In the genomic region with DNA sequence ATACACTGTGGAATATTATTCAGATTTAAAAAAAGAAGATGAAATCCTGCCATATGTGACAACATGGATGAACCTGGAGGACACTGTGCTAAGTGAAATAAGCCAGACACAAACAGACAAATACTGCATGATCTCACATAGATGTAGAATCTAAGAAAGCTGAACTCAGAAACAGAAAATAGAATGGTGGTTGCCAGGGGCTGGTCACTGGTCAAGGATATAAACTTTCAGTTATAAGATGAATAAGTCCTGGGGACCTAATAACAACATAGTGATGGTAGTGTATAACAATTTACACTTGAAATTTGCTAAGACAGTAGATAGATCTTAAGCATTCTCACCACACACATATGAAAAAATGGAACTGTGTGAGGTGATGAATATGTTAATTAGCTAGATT, we compare ENCODE assay signal across 23 cellular contexts.
"Had no signal": no experiment of that assay in that cellular context is flagged by ENCODE, and none has a peak within 500 bp of the region (broad histone marks: within the 10 kb centered on the region; RNA-seq: fewer than 3 reads in every experiment).

No MANE protein-coding gene starts in this region.

- H3K4me2 ChIP-seq: SK-N-SH had no signal

- H3K27me3 ChIP-seq: Peyer's patch, SJCRH30 had no signal

- H3K9ac ChIP-seq: SK-N-SH had no signal

- DNase-seq: activated CD4-positive, alpha-beta memory T cell treated with anti-CD3 and anti-CD28 coated beads for 36 hours; activated CD4-positive, alpha-beta T cell treated with anti-CD3 and anti-CD28 coated beads, Interleukin-2, amount 10 ng/mL, durations not matched to agents 7 days and 5 days; activated CD4-positive, CD25-positive, alpha-beta regulatory T cell; activated CD8-positive, alpha-beta memory T cell treated with anti-CD3 and anti-CD28 coated beads for 24 hours; activated gamma-delta T cell; activated naive CD4-positive, alpha-beta T cell treated with anti-CD3 and anti-CD28 coated beads for 36 hours; activated T-cell treated with anti-CD3 and anti-CD28 coated beads, Interleukin-2, amount 50 U/mL, for 4 hours; amygdala; MM.1S; NCI-H1105; NCI-H1436; NCI-H1694 treated with DMSO at 0.1 percent for 48 hours; NCI-H2081; NCI-H510A treated with DMSO at 0.1 percent for 48 hours; NCI-H69; Peyer's patch; Right ventricle myocardium superior; SJCRH30; SK-N-SH; T-helper 1 cell had no signal

- H3K36me3 ChIP-seq: Peyer's patch, SJCRH30 had no signal

- H3K4me1 ChIP-seq: Peyer's patch, SJCRH30 had no signal

- ATAC-seq: activated T-cell treated with anti-CD3 and anti-CD28 coated beads, Interleukin-2, amount 50 U/mL, for 4 hours; activated T-helper 17 cell treated with anti-CD3 and anti-CD28 coated beads, Interleukin-2, amount 50 U/mL, for 72 hours had no signal

- H3K27ac ChIP-seq: Peyer's patch, RWPE1, SJCRH30, VCaP had no signal

- H3K4me3 ChIP-seq: Peyer's patch, SJCRH30 had no signal
